Comparison of ENCODE assay signal across 8 cellular contexts in genomic region chr12:69639400-69640016, GRCh38. TPM values are rescaled to one million over a fixed set of nuclear protein-coding genes. Genes with fewer than 3 reads are reported as not detected.
DNase-seq lines count a peak whose midpoint lies in the region; ATAC-seq and TF ChIP-seq lines count a peak whose summit lies in the region.

No MANE protein-coding gene starts in this region.

- TF ChIP-seq CTCF in SU-DHL-6 (IDR thresholded peaks at IDR 0.05; ENCODE audit: insufficient read depth, low read length, poor library complexity, severe bottlenecking) = peak; percentile 85
- TF ChIP-seq CTCF in gastrocnemius medialis (IDR thresholded peaks at IDR 0.05 in 4 of 5, conservative IDR thresholded peaks at IDR 0.05 in 1 of 5) = peak; percentile 64 to 87 (median 69)

- H3K27ac ChIP-seq in Karpas-422 (ENCODE audit: low read length) = no peak overlapping the region
- H3K27ac ChIP-seq in SU-DHL-6 (ENCODE audit: low read depth, low read length) = no peak overlapping the region
- H3K27ac ChIP-seq in gastrocnemius medialis = no peak overlapping the region

- POLR2A ChIA-PET in activated naive CD8-positive, alpha-beta T cell treated with anti-CD3 and anti-CD28 coated beads, Interleukin-2, amount 10 ng/mL, durations not matched to agents 7 days and 5 days (lab: Charles Lee) = interaction anchor here (0.7 to 0.9 kb wide), 2 partner anchors 282 to 1526 kb away, joined by 5 read pairs; no protein-coding TSS in a partner anchor

- H3K27me3 ChIP-seq in Karpas-422 (ENCODE audit: low read length) (no peaks in the 10 kb centered on the region), SU-DHL-6 (ENCODE audit: low read length) (no peaks in the 10 kb centered on the region), gastrocnemius medialis (no peaks in the 10 kb centered on the region)

- no peak for TF ChIP-seq POLR2A in gastrocnemius medialis (IDR thresholded peaks at IDR 0.05)

- H3K9me3 ChIP-seq in Karpas-422 (ENCODE audit: low read length) = no peaks in the 10 kb centered on the region
- no peaks in the 10 kb centered on the region for H3K9me3 ChIP-seq in SU-DHL-6 (ENCODE audit: insufficient read depth, low read length)
- H3K9me3 ChIP-seq in gastrocnemius medialis = no peaks in the 10 kb centered on the region

- H4K20me1 ChIP-seq in Karpas-422 (ENCODE audit: insufficient read depth, low read depth, low read length) (no peaks in the 10 kb centered on the region), SU-DHL-6 (ENCODE audit: low read depth, low read length) (no peaks in the 10 kb centered on the region)

- no peaks in the 10 kb centered on the region for H3K27me3 Mint-ChIP-seq in activated naive CD8-positive, alpha-beta T cell treated with anti-CD3 and anti-CD28 coated beads, Interleukin-2, amount 10 ng/mL, durations not matched to agents 7 days and 5 days

- H3K9ac ChIP-seq in Karpas-422 (ENCODE audit: low read length) (no peak overlapping the region), SU-DHL-6 (ENCODE audit: low read length) (no peak overlapping the region)

- peak; percentile 71 for ATAC-seq in GM21737 (IDR thresholded peaks at IDR 0.05; ENCODE audit: unreplicated experiment)
- peak; percentile 82 for ATAC-seq in activated naive CD8-positive, alpha-beta T cell treated with anti-CD3 and anti-CD28 coated beads, Interleukin-2, amount 10 ng/mL, durations not matched to agents 7 days and 5 days (ENCODE audit: low read depth)
- peak; percentile 75 to 83 for ATAC-seq in left cardiac atrium
- peak in 1 of 2 donors; percentile 30 for ATAC-seq in gastrocnemius medialis

- no peaks in the 10 kb centered on the region for H3K9me2 ChIP-seq in Karpas-422 (replicated peaks; ENCODE audit: insufficient read depth, low read length)
- H3K9me2 ChIP-seq in SU-DHL-6 (replicated peaks; ENCODE audit: insufficient read depth, low read length) = no peaks in the 10 kb centered on the region

- no peaks in the 10 kb centered on the region for H3K4me1 ChIP-seq in Karpas-422 (ENCODE audit: low read length)
- peaks cover 5 to 12% of the 10 kb centered on the region in 2 donors for H3K4me1 ChIP-seq in gastrocnemius medialis

- no peak overlapping the region for H3K4me3 Mint-ChIP-seq in activated naive CD8-positive, alpha-beta T cell treated with anti-CD3 and anti-CD28 coated beads, Interleukin-2, amount 10 ng/mL, durations not matched to agents 7 days and 5 days

- H2AFZ ChIP-seq in Karpas-422 (ENCODE audit: low read length) (no peak overlapping the region), SU-DHL-6 (ENCODE audit: low read depth, low read length, severe bottlenecking) (peak overlapping the region; percentile 61)

- no peaks in the 10 kb centered on the region for H3K36me3 Mint-ChIP-seq in activated naive CD8-positive, alpha-beta T cell treated with anti-CD3 and anti-CD28 coated beads, Interleukin-2, amount 10 ng/mL, durations not matched to agents 7 days and 5 days

- H3K4me1 Mint-ChIP-seq in activated naive CD8-positive, alpha-beta T cell treated with anti-CD3 and anti-CD28 coated beads, Interleukin-2, amount 10 ng/mL, durations not matched to agents 7 days and 5 days = peaks cover 1% of the 10 kb centered on the region

- no peak overlapping the region for H3K27ac Mint-ChIP-seq in activated naive CD8-positive, alpha-beta T cell treated with anti-CD3 and anti-CD28 coated beads, Interleukin-2, amount 10 ng/mL, durations not matched to agents 7 days and 5 days

- no peaks in the 10 kb centered on the region for H3K9me3 Mint-ChIP-seq in activated naive CD8-positive, alpha-beta T cell treated with anti-CD3 and anti-CD28 coated beads, Interleukin-2, amount 10 ng/mL, durations not matched to agents 7 days and 5 days

- DNase-seq in GM04504 (ENCODE audit: low read depth) = peak; percentile 37
- peak; percentile 91 for DNase-seq in Karpas-422
- DNase-seq in activated naive CD8-positive, alpha-beta T cell treated with anti-CD3 and anti-CD28 coated beads, Interleukin-2, amount 10 ng/mL, durations not matched to agents 7 days and 5 days = peak; percentile 71
- peak; percentile 66 for DNase-seq in left cardiac atrium
- DNase-seq in gastrocnemius medialis = peak in 1 of 2 donors; percentile 56
- DNase-seq in mesenteric fat pad (ENCODE audit: low spot score) = no peak

- no peak overlapping the region for H3K4me2 ChIP-seq in Karpas-422 (ENCODE audit: low read depth, low read length, poor library complexity, severe bottlenecking)
- H3K4me2 ChIP-seq in SU-DHL-6 (ENCODE audit: low read depth, low read length, poor library complexity, severe bottlenecking) = no peak overlapping the region

- H3K4me3 ChIP-seq in Karpas-422 (ENCODE audit: low read length) (no peak overlapping the region), SU-DHL-6 (ENCODE audit: insufficient read depth, low read length, poor library complexity, severe bottlenecking) (no peak overlapping the region), gastrocnemius medialis (no peak overlapping the region)

- in situ Hi-C loops in gastrocnemius medialis (cut with MboI; ENCODE audit: low sequenced_read_pairs in 4 of 4) = loop anchor here in 1 of 4 donors (10.0 kb wide), 1 partner anchor 55 kb away; the partner anchor contains the start of gene BEST3

- no peaks in the 10 kb centered on the region for H3K79me2 ChIP-seq in Karpas-422 (ENCODE audit: low read length)
- no peaks in the 10 kb centered on the region for H3K79me2 ChIP-seq in SU-DHL-6 (ENCODE audit: insufficient read depth, low read length)

- H3F3A ChIP-seq in SU-DHL-6 (ENCODE audit: insufficient read depth) = no peaks in the 10 kb centered on the region

- intact Hi-C loops in left cardiac atrium (cut with DNase I) = loop anchor here in 1 of 2 donors (5.0 kb wide), 1 partner anchor 487 kb away; no protein-coding TSS in a partner anchor
- intact Hi-C loops in gastrocnemius medialis (cut with DNase I; ENCODE audit: low total_unique reads) = loop anchor here (1.0 to 5.0 kb wide), 2 partner anchors 52 to 280 kb away; partner anchors contain the start of genes CCT2 and YEATS4

- H3K36me3 ChIP-seq in Karpas-422 (ENCODE audit: insufficient read depth, low read length) = no peaks in the 10 kb centered on the region
- no peaks in the 10 kb centered on the region for H3K36me3 ChIP-seq in SU-DHL-6 (ENCODE audit: low read length)
- no peaks in the 10 kb centered on the region for H3K36me3 ChIP-seq in gastrocnemius medialis

RNA-seq across cellular contexts. Expression of gene LRRC10, which starts 28.8 kb away (rescaled TPM):
- total RNA-seq in Karpas-422 (2014; rRNA removed; shearing (Covaris generic); ENCODE audit: low replicate concordance) = not detected in 2 replicates
- total RNA-seq in activated naive CD8-positive, alpha-beta T cell treated with anti-CD3 and anti-CD28 coated beads, Interleukin-2, amount 10 ng/mL, durations not matched to agents 7 days and 5 days = not detected
- 10 to 100 TPM; 12.0 to 19.6 TPM for total RNA-seq in left cardiac atrium
- total RNA-seq in gastrocnemius medialis = not detected
- total RNA-seq in mesenteric fat pad = not detected

RNA-seq across cellular contexts. Expression of gene CCT2, which starts 54.2 kb away (rescaled TPM):
- 205 and 311 TPM in 2 replicates for total RNA-seq in Karpas-422 (2014; rRNA removed; shearing (Covaris generic); ENCODE audit: low replicate concordance)
- total RNA-seq in activated naive CD8-positive, alpha-beta T cell treated with anti-CD3 and anti-CD28 coated beads, Interleukin-2, amount 10 ng/mL, durations not matched to agents 7 days and 5 days = 100 to 1,000 TPM; 141 to 144 TPM
- total RNA-seq in left cardiac atrium (100 to 1,000 TPM in 1 of 2 donors, 10 to 100 TPM in 1; 96.8 to 115 TPM), gastrocnemius medialis (100 to 1,000 TPM; 124 to 153 (median 138) TPM), mesenteric fat pad (154 TPM)

RNA-seq across cellular contexts. Expression of gene BEST3, which starts 59.6 kb away (rescaled TPM):
- total RNA-seq in Karpas-422 (2014; rRNA removed; shearing (Covaris generic); ENCODE audit: low replicate concordance) = not detected in 2 replicates
- not detected for total RNA-seq in activated naive CD8-positive, alpha-beta T cell treated with anti-CD3 and anti-CD28 coated beads, Interleukin-2, amount 10 ng/mL, durations not matched to agents 7 days and 5 days
- total RNA-seq in left cardiac atrium (under 1 TPM in 1 of 2 donors, not detected in 1; 0.29 TPM), gastrocnemius medialis (100 to 1,000 TPM in 3 of 4 donors, 10 to 100 TPM in 1; 61.8 to 163 (median 119) TPM), mesenteric fat pad (not detected)

Comparison
In these comparisons a context has a peak if more than half of its experiments do, and no peak if none do; other contexts are left out.
1. RNA of gene LRRC10, which starts 28.8 kb away (total RNA-seq): 12.0 to 19.6 TPM in left cardiac atrium; not detected in Karpas-422, not detected in activated naive CD8-positive, alpha-beta T cell treated with anti-CD3 and anti-CD28 coated beads, Interleukin-2, amount 10 ng/mL, durations not matched to agents 7 days and 5 days, not detected in gastrocnemius medialis and not detected in mesenteric fat pad (single experiment); every median in the first group is over 10 times any median in the second.
2. RNA of gene BEST3, which starts 59.6 kb away (total RNA-seq): 61.8 to 163 TPM in gastrocnemius medialis; 0.29 TPM in left cardiac atrium, not detected in Karpas-422, not detected in activated naive CD8-positive, alpha-beta T cell treated with anti-CD3 and anti-CD28 coated beads, Interleukin-2, amount 10 ng/mL, durations not matched to agents 7 days and 5 days and not detected in mesenteric fat pad (single experiment); every median in the first group is over 10 times any median in the second.